In the genomic region with DNA sequence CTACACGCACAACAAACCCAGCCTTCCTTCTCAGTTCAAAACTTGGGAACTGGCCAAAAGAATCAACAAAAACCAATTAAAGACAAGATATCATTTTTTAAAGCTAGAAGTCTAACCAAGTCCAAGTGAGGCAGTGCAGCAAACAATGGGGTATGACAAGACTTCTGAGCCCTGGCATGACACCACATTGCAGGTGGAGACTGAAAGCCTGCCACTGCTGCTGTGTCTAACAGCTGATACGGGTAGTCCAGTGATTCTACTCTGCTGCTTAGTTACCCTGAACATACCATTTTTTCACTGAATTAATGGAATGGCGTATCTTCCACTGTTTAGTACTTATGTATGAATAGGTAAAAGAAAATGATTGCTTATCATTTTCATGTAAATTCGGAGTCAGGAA, we compare ENCODE assay signal across 19 cellular contexts. TPM values are rescaled to one million over a fixed set of nuclear protein-coding genes. Genes with fewer than 3 reads are reported as not detected.
A peak's percentile ranks its signal among the peaks of the same experiment; 100 is the strongest.
DNase-seq lines count a peak whose midpoint lies in the region; ATAC-seq, FAIRE-seq and TF ChIP-seq lines count a peak whose summit lies in the region.
"Had no signal": no experiment of that assay in that cellular context is flagged by ENCODE, and none has a peak within 500 bp of the region (broad histone marks: within the 10 kb centered on the region; RNA-seq: fewer than 3 reads in every experiment).

No MANE protein-coding gene starts in this region.

- TF ChIP-seq RAD21 in K562 (CRISPR knock-in tag; conservative IDR thresholded peaks at IDR 0.05 in 1 of 2, IDR thresholded peaks at IDR 0.05 in 1 of 2), result no peak

- H2AFZ ChIP-seq in K562 (ENCODE audit: low read depth, low read length), result no peak overlapping the region

- no peak for FAIRE-seq in K562 (lab: Jason Lieb, UNC)
- FAIRE-seq: GM12891, GM19239, H1 had no signal

- no peaks in the 10 kb centered on the region for H4K20me1 ChIP-seq in K562 (replicated peaks; ENCODE audit: control insufficient read depth, insufficient read depth, low read length)
- H4K20me1 ChIP-seq: BLaER1 had no signal

- H3K4me1 ChIP-seq in left ventricle myocardium inferior (peaks cover 10% of the 10 kb centered on the region), K562 (replicated peaks in 1 of 2; ENCODE audit: control insufficient read depth in 2 of 2, insufficient read depth in 2 of 2, low read length in 2 of 2) (peaks cover 0 to 1% of the 10 kb centered on the region in 2 experiments; a peak in 1 of 5 replicates), psoas muscle (peaks cover 10% of the 10 kb centered on the region), lower lobe of right lung (no peaks in the 10 kb centered on the region)
- H3K4me1 ChIP-seq: HAP-1 had no signal

- no peak overlapping the region for H3K9ac ChIP-seq in K562 (ENCODE audit: insufficient read depth in 1 of 2, low read depth in 2 of 2, low read length in 2 of 2)
- H3K9ac ChIP-seq: BLaER1 had no signal

- no peak for ATAC-seq in left cardiac atrium
- ATAC-seq in K562, result no peak
- ATAC-seq in psoas muscle, result peak in 3 of 4 donors; percentile 59 to 66 (median 65)
- no peak for ATAC-seq in lower lobe of right lung
- ATAC-seq in HG03354 (IDR thresholded peaks at IDR 0.05; ENCODE audit: poor library complexity, severe bottlenecking, unreplicated experiment), result no peak
- ATAC-seq: CD8-positive, alpha-beta T cell had no signal

- in situ Hi-C loops in K562 (cut with MboI), result no loop called here

- H3K27ac ChIP-seq in left ventricle myocardium inferior (replicated peaks) (peak overlapping the region; percentile 15), K562 (ENCODE audit: extremely low read depth, low read depth, low read length) (no peak overlapping the region), psoas muscle (no peak overlapping the region), lower lobe of right lung (no peak overlapping the region)
- H3K27ac ChIP-seq: BLaER1, HL-60 had no signal

- H3K9me3 ChIP-seq in left ventricle myocardium inferior (replicated peaks) (no peaks in the 10 kb centered on the region), K562 (replicated peaks; ENCODE audit: control insufficient read depth, insufficient read depth, low read depth, low read length) (no peaks in the 10 kb centered on the region), psoas muscle (no peaks in the 10 kb centered on the region), lower lobe of right lung (no peaks in the 10 kb centered on the region)
- H3K9me3 ChIP-seq: BLaER1, HAP-1 had no signal

- H3K27me3 ChIP-seq in left ventricle myocardium inferior (ENCODE audit: low read depth) (no peaks in the 10 kb centered on the region), K562 (ENCODE audit: control insufficient read depth in 2 of 2, insufficient read depth in 2 of 2, low read length in 2 of 2) (no peaks in the 10 kb centered on the region), psoas muscle (ENCODE audit: insufficient read depth in 3 of 3, low read length in 2 of 3) (no peaks in the 10 kb centered on the region), lower lobe of right lung (ENCODE audit: low read depth) (no peaks in the 10 kb centered on the region)
- H3K27me3 ChIP-seq: BLaER1 had no signal

- POLR2A ChIA-PET in K562 (lab: Yijun Ruan, JAX), result no interaction called here

- H3K36me3 ChIP-seq in left ventricle myocardium inferior (no peaks in the 10 kb centered on the region), K562 (ENCODE audit: control insufficient read depth, insufficient read depth, low read length) (peaks cover 54% of the 10 kb centered on the region), psoas muscle (ENCODE audit: insufficient read depth in 1 of 2, low read depth in 1 of 2) (no peaks in the 10 kb centered on the region), lower lobe of right lung (no peaks in the 10 kb centered on the region)

- CTCF ChIA-PET in K562 (lab: Yijun Ruan, JAX; ENCODE audit: low intra/inter-chr PET ratio), result no interaction called here

- peaks cover 5% of the 10 kb centered on the region; the same call in 2 of the 3 replicates for H3K79me2 ChIP-seq in K562 (ENCODE audit: control insufficient read depth, insufficient read depth, low read length)

- H3K9me1 ChIP-seq in K562 (ENCODE audit: control insufficient read depth, insufficient read depth, low read length), result no peaks in the 10 kb centered on the region

- H3K4me3 ChIP-seq in left ventricle myocardium inferior (no peak overlapping the region), K562 (no peak overlapping the region), psoas muscle (no peak overlapping the region), lower lobe of right lung (no peak overlapping the region)
- H3K4me3 ChIP-seq: BLaER1, HAP-1 had no signal

- intact Hi-C loops in left ventricle myocardium inferior (cut with micrococcal nuclease), result no loop called here
- intact Hi-C loops in left cardiac atrium (cut with DNase I), result no loop called here
- intact Hi-C loops in K562 (cut with micrococcal nuclease), result no loop called here
- intact Hi-C loops in psoas muscle (cut with DNase I), result no loop called here
- intact Hi-C loops in posterior vena cava (cut with DNase I), result no loop called here
- intact Hi-C loops in lower lobe of right lung (cut with DNase I), result no loop called here

- no peak for DNase-seq in left ventricle myocardium inferior
- DNase-seq in left cardiac atrium, result no peak
- DNase-seq in NCI-H146 treated with DMSO at 0.1 percent for 48 hours (lab: John Stamatoyannopoulos, UW; ENCODE audit: unreplicated experiment), result peak; percentile 17
- no peak for DNase-seq in K562 (ENCODE audit: extremely low read depth in 1 of 4, low spot score in 3 of 4)
- no peak for DNase-seq in psoas muscle
- DNase-seq in posterior vena cava (ENCODE audit: low spot score), result no peak
- no peak for DNase-seq in lower lobe of right lung
- DNase-seq: 8988T; CD8-positive, alpha-beta T cell; DMS 273 treated with DMSO at 0.1 percent for 48 hours; DMS53; IMR-90 had no signal

- no peak overlapping the region for H3K4me2 ChIP-seq in K562 (ENCODE audit: insufficient read depth, low read length)

- TF ChIP-seq EP300 in K562 (IDR thresholded peaks at IDR 0.05; ENCODE audit: low read length), result no peak

- TF ChIP-seq POLR2A in K562 (conservative IDR thresholded peaks at IDR 0.05), result no peak

- BruUV-seq in K562 (replicated peaks; lab: Mats Ljungman, UMichigan), result no TSS peak

- TF ChIP-seq CTCF in left ventricle myocardium inferior (IDR thresholded peaks at IDR 0.05; ENCODE audit: borderline replicate concordance) (no peak), K562 (IDR thresholded peaks at IDR 0.05 in 2 of 3, conservative IDR thresholded peaks at IDR 0.05 in 1 of 3; ENCODE audit: insufficient read depth in 2 of 3, low read depth in 1 of 3, low read length in 3 of 3) (no peak), psoas muscle (IDR thresholded peaks at IDR 0.05) (no peak), lower lobe of right lung (IDR thresholded peaks at IDR 0.05) (no peak)

- WGBS in K562 (ENCODE audit: insufficient coverage, low coverage, missing lambda C conversion rate), result 92% methylated on average over 4 of the region's 4 CpGs
- 80 to 85% (median 82%) methylated on average over 4 of the region's 4 CpGs for WGBS in psoas muscle, 3 donors

TF ChIP-seq in K562, 482 proteins besides CTCF, POLR2A, EP300 and RAD21:
- no peak for TF ChIP-seq NRF1 (conservative IDR thresholded peaks at IDR 0.05 in 1 of 2, IDR thresholded peaks at IDR 0.05 in 1 of 2)
- TF ChIP-seq NFIC (IDR thresholded peaks at IDR 0.05), result 0 out of 2 replicates have a peak, but pooled peaks have one; percentile 8
TF ChIP-seq in K562: peak in this region for 1.

RNA-seq across cellular contexts. Expression of gene KIDINS220, which starts 47.4 kb away (rescaled TPM):
- total RNA-seq in left ventricle myocardium inferior (60.0 TPM), left cardiac atrium (10 to 100 TPM; 34.2 to 36.6 TPM), K562 (2014; rRNA removed) (34.5 and 35.6 TPM in 2 replicates), K562 (2014; rRNA removed; fragmentation: Illumina TruSeq; extraction: Trizol) (41.5 and 45.6 TPM in 2 replicates), K562 (2015; rRNA removed; fragmentation: Illumina TruSeq; extraction: Trizol) (44.0 and 46.1 TPM in 2 replicates), K562 (2021) (33.8 and 34.4 TPM in 2 replicates), psoas muscle (10 to 100 TPM; 40.4 to 52.0 (median 46.5) TPM), posterior vena cava (10 to 100 TPM; 58.5 to 60.9 TPM), lower lobe of right lung (69.3 TPM)
- total RNA-seq in K562 (2011; cell fraction: chromatin; rRNA removed; ENCODE audit: low replicate concordance), result 91.0 and 238 TPM in 2 replicates
- 47.0 and 55.5 TPM in 2 replicates for total RNA-seq in K562 (2011; cell fraction: nucleolus; rRNA removed)
- total RNA-seq in K562 (2011; cell fraction: nucleoplasm; rRNA removed), result 117 and 146 TPM in 2 replicates
- polyA plus RNA-seq in K562 (2011; rRNA removed) (34.0 and 48.0 TPM in 2 replicates), K562 (2014; fragmentation: Illumina TruSeq; extraction: Trizol) (31.0 and 34.1 TPM in 2 replicates), K562 (2014; fragmentation: Nextera tagmentation; extraction: Ambion mirVana) (10 to 100 TPM; 15.2 to 18.2 TPM), K562 (2014; rRNA removed) (25.5 and 28.3 TPM in 2 replicates), psoas muscle (10 to 100 TPM in 2 of 3 donors, 1 to 10 TPM in 1; 7.5 to 29.1 (median 10.9) TPM)
- 43.3 and 78.7 TPM in 2 replicates for polyA plus RNA-seq in K562 (2011; cell fraction: cytosol; rRNA removed)
- polyA plus RNA-seq in K562 (2011; cell fraction: nucleus; rRNA removed), result 50.1 and 51.6 TPM in 2 replicates
- 19.8 and 24.3 TPM in 2 replicates for polyA plus RNA-seq in K562 (2012)
- polyA minus RNA-seq in K562 (2011; rRNA and poly(A)+ RNA removed), result 120 and 125 TPM in 2 replicates
- 32.9 and 46.0 TPM in 2 replicates for polyA minus RNA-seq in K562 (2011; cell fraction: cytosol; rRNA and poly(A)+ RNA removed)
- polyA minus RNA-seq in K562 (2011; cell fraction: nucleus; rRNA and poly(A)+ RNA removed), result 80.1 and 122 TPM in 2 replicates

Comparison
In these comparisons a context has a peak if more than half of its experiments do, and no peak if none do; other contexts are left out.
1. ATAC-seq: peak in psoas muscle (3 of 4); none in left cardiac atrium (0 of 2), K562 (single experiment), lower lobe of right lung (0 of 2) and HG03354 (single experiment).